9 cellular contexts compared by ENCODE assay signal in the genomic region with DNA sequence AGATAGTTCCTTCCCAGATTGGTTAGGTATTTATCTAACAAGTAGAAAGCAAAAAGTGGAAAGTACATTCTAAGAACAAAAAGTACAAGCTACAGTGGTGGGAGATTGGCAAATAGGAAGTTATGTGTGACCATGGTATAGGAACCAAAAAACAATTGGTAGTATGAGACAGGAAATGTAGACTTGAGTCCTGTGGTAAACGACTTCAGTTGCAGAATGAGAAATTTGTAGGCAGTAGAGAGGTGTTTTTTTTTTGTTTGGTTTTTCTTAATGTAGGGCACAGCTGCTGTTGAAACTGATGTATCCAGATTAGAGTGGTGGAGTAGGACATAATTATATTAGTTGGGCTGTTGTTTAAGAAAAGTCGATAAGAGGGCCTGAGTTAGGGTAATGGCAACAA.
A peak's percentile ranks its signal among the peaks of the same experiment; 100 is the strongest.
DNase-seq lines count a peak whose midpoint lies in the region; ATAC-seq, FAIRE-seq and TF ChIP-seq lines count a peak whose summit lies in the region.
"Had no signal": no experiment of that assay in that cellular context is flagged by ENCODE, and none has a peak within 500 bp of the region (broad histone marks: within the 10 kb centered on the region; RNA-seq: fewer than 3 reads in every experiment).

No MANE protein-coding gene starts in this region.

- H3K27ac Mint-ChIP-seq in activated T-helper 1 cell treated with anti-CD3 and anti-CD28 coated beads, Interleukin-12 subunit alpha, Interleukin-12 subunit beta, Interleukin-2, Interleukin-4 antibody, amounts not matched to agents 30 ng/mL and 10 ng/mL and 1 ng/mL, durations not matched to agents 14 hours and 24 hours and 36 hours = peak overlapping the region; percentile 86

- CTCF ChIA-PET in HepG2 (lab: Yijun Ruan, JAX; ENCODE audit: low intra/inter-chr PET ratio, low total read pairs) = no interaction called here
- CTCF ChIA-PET in HEK293T (lab: Yijun Ruan, JAX) = no interaction called here

- TF ChIP-seq POLR2A in right lobe of liver (IDR thresholded peaks at IDR 0.05) (peak; percentile 16), HepG2 (IDR thresholded peaks at IDR 0.05; ENCODE audit: insufficient read depth in 1 of 2, low read depth in 2 of 2, low read length in 2 of 2) (no peak)

- peaks cover 32% of the 10 kb centered on the region for H3K4me1 Mint-ChIP-seq in activated T-helper 1 cell treated with anti-CD3 and anti-CD28 coated beads, Interleukin-12 subunit alpha, Interleukin-12 subunit beta, Interleukin-2, Interleukin-4 antibody, amounts not matched to agents 30 ng/mL and 10 ng/mL and 1 ng/mL, durations not matched to agents 14 hours and 24 hours and 36 hours (ENCODE audit: low read depth)

- TF ChIP-seq EP300 in HepG2 (IDR thresholded peaks at IDR 0.05; ENCODE audit: low read depth in 2 of 2, low read length in 2 of 2) (no peak), HepG2 (CRISPR knock-in tag; IDR thresholded peaks at IDR 0.05; ENCODE audit: borderline replicate concordance) (no peak)

- H2BK12ac ChIP-seq in mesenchymal stem cell (ENCODE audit: low read length in 2 of 2) = no peak overlapping the region

- no peak overlapping the region for H2AK5ac ChIP-seq in mesenchymal stem cell (ENCODE audit: low read length, severe bottlenecking)

- H2AFZ ChIP-seq in HepG2 (ENCODE audit: low read length) (no peak overlapping the region), mesenchymal stem cell (ENCODE audit: low read depth, low read length) (no peak overlapping the region)

- H3K27me3 ChIP-seq in right lobe of liver = no peaks in the 10 kb centered on the region
- H3K27me3 ChIP-seq in HepG2 (ENCODE audit: control insufficient read depth in 1 of 2, insufficient read depth in 2 of 2, low read length in 2 of 2) = no peaks in the 10 kb centered on the region
- H3K27me3 ChIP-seq in mesenchymal stem cell (ENCODE audit: control insufficient read depth in 1 of 2, insufficient read depth in 1 of 2, low read length in 2 of 2) = no peaks in the 10 kb centered on the region

- H3K9me3 ChIP-seq in right lobe of liver = no peaks in the 10 kb centered on the region
- H3K9me3 ChIP-seq in HepG2 (ENCODE audit: low read length) = no peaks in the 10 kb centered on the region
- H3K9me3 ChIP-seq in mesenchymal stem cell (ENCODE audit: control insufficient read depth, low read length) = no peaks in the 10 kb centered on the region

- H3K9ac ChIP-seq in HepG2 (ENCODE audit: insufficient read depth, low read depth, low read length) = no peak overlapping the region
- no peak overlapping the region for H3K9ac ChIP-seq in mesenchymal stem cell (ENCODE audit: low read length)

- H4K91ac ChIP-seq in mesenchymal stem cell (ENCODE audit: low read length) = no peak overlapping the region

- intact Hi-C loops in right lobe of liver (cut with DNase I) = no loop called here
- intact Hi-C loops in HepG2 (cut with micrococcal nuclease; ENCODE audit: unreplicated experiment) = no loop called here
- intact Hi-C loops in activated T-helper 1 cell treated with anti-CD3 and anti-CD28 coated beads, Interleukin-12 subunit alpha, Interleukin-12 subunit beta, Interleukin-2, Interleukin-4 antibody, amounts not matched to agents 30 ng/mL and 10 ng/mL and 1 ng/mL, durations not matched to agents 14 hours and 24 hours and 36 hours (cut with micrococcal nuclease) = loop anchor here (1.0 to 2.0 kb wide), 7 partner anchors 39 to 422 kb away; partner anchors contain the start of gene CCNH

- no TSS peak for BruUV-seq in HepG2 (replicated peaks; lab: Mats Ljungman, UMichigan)

- TF ChIP-seq RAD21 in HepG2 (CRISPR knock-in tag; IDR thresholded peaks at IDR 0.05) = no peak

- H4K20me1 ChIP-seq in HepG2 (ENCODE audit: insufficient read depth, low read length) = no peaks in the 10 kb centered on the region

- H3K36me3 ChIP-seq in right lobe of liver (peaks cover 0 to 22% (median 3%) of the 10 kb centered on the region in 4 donors), HepG2 (replicated peaks in 1 of 2; ENCODE audit: control insufficient read depth in 1 of 2, insufficient read depth in 2 of 2, low read length in 2 of 2) (peaks cover 0 to 17% of the 10 kb centered on the region in 2 experiments; a peak in 4 of 5 replicates), mesenchymal stem cell (ENCODE audit: control insufficient read depth in 1 of 2, insufficient read depth in 2 of 2, low read depth in 1 of 2, low read length in 2 of 2) (peaks cover 10 to 93% of the 10 kb centered on the region in 2 experiments)

- no peak for TF ChIP-seq CTCF in right lobe of liver (IDR thresholded peaks at IDR 0.05)
- TF ChIP-seq CTCF in HepG2 (CRISPR knock-in tag; IDR thresholded peaks at IDR 0.05) = no peak

- no peak overlapping the region for H3K4ac ChIP-seq in mesenchymal stem cell (ENCODE audit: low read depth in 1 of 2, low read length in 2 of 2)

- DNase-seq in right lobe of liver (no peak), HepG2 (ENCODE audit: low spot score) (no peak), HEK293T (ENCODE audit: extremely low spot score) (no peak), glomerular visceral epithelial cell (ENCODE audit: extremely low spot score) (no peak), NCI-H69 (lab: John Stamatoyannopoulos, UW) (no peak), mesenchymal stem cell (no peak)
- DNase-seq in activated T-helper 1 cell treated with anti-CD3 and anti-CD28 coated beads, Interleukin-12 subunit alpha, Interleukin-12 subunit beta, Interleukin-2, Interleukin-4 antibody, amounts not matched to agents 30 ng/mL and 10 ng/mL and 1 ng/mL, durations not matched to agents 14 hours and 24 hours and 36 hours (ENCODE audit: low spot score) = no peak

- H3K14ac ChIP-seq in mesenchymal stem cell (ENCODE audit: low read length in 2 of 2) = no peak overlapping the region

- no peak overlapping the region for H3K4me2 ChIP-seq in HepG2 (ENCODE audit: low read depth, low read length)
- H3K4me2 ChIP-seq in mesenchymal stem cell (ENCODE audit: low read length, poor library complexity, severe bottlenecking) = no peak overlapping the region

- H3K79me1 ChIP-seq in mesenchymal stem cell (replicated peaks; ENCODE audit: low read length, poor library complexity, severe bottlenecking) = peaks cover 6% of the 10 kb centered on the region

- no peak for FAIRE-seq in HepG2 (lab: Jason Lieb, UNC)
- FAIRE-seq: islet of Langerhans had no signal

- peaks cover 17% of the 10 kb centered on the region for H3K9me3 Mint-ChIP-seq in activated T-helper 1 cell treated with anti-CD3 and anti-CD28 coated beads, Interleukin-12 subunit alpha, Interleukin-12 subunit beta, Interleukin-2, Interleukin-4 antibody, amounts not matched to agents 30 ng/mL and 10 ng/mL and 1 ng/mL, durations not matched to agents 14 hours and 24 hours and 36 hours

- H3K4me3 ChIP-seq in right lobe of liver (no peak overlapping the region), HepG2 (replicated peaks in 1 of 3; ENCODE audit: insufficient read depth in 1 of 3, low read depth in 2 of 3, low read length in 3 of 3) (no peak overlapping the region), mesenchymal stem cell (ENCODE audit: insufficient read depth in 1 of 2, low read depth in 1 of 2, low read length in 2 of 2) (no peak overlapping the region)

- H2BK15ac ChIP-seq in mesenchymal stem cell (ENCODE audit: low read depth, poor library complexity, severe bottlenecking) = no peak overlapping the region

- H3K18ac ChIP-seq in mesenchymal stem cell (ENCODE audit: low read depth in 1 of 2, low read length in 2 of 2) = no peak overlapping the region

- no peak overlapping the region for H4K8ac ChIP-seq in mesenchymal stem cell (ENCODE audit: low read length)

- no peak overlapping the region for H2BK120ac ChIP-seq in mesenchymal stem cell (ENCODE audit: low read depth, low read length)

- H3K79me2 ChIP-seq in HepG2 (ENCODE audit: insufficient read depth, low read length) = no peaks in the 10 kb centered on the region

- ATAC-seq in right lobe of liver = peak; percentile 37 to 61 (median 52)
- ATAC-seq in HepG2 = no peak
- ATAC-seq in HG03103 (IDR thresholded peaks at IDR 0.05; ENCODE audit: low read depth, unreplicated experiment) = peak; percentile 99

- no peak overlapping the region for H3K23ac ChIP-seq in mesenchymal stem cell (ENCODE audit: low read length in 2 of 2)

- no peak overlapping the region for H2BK5ac ChIP-seq in mesenchymal stem cell (ENCODE audit: low read depth, low read length, poor library complexity, severe bottlenecking)

- H3K4me1 ChIP-seq in right lobe of liver (no peaks in the 10 kb centered on the region), HepG2 (ENCODE audit: insufficient read depth, low read length) (no peaks in the 10 kb centered on the region), mesenchymal stem cell (ENCODE audit: control insufficient read depth, insufficient read depth, low read depth, low read length) (no peaks in the 10 kb centered on the region)

- H3K27ac ChIP-seq in right lobe of liver (no peak overlapping the region), HepG2 (ENCODE audit: extremely low read length, insufficient read depth, low read length) (no peak overlapping the region), mesenchymal stem cell (ENCODE audit: low read length, poor library complexity, severe bottlenecking) (no peak overlapping the region)

- POLR2A ChIA-PET in HepG2 (lab: Yijun Ruan, JAX) (no interaction called here), HEK293T (lab: Yijun Ruan, JAX) (no interaction called here)

- no peaks in the 10 kb centered on the region for H3K27me3 Mint-ChIP-seq in activated T-helper 1 cell treated with anti-CD3 and anti-CD28 coated beads, Interleukin-12 subunit alpha, Interleukin-12 subunit beta, Interleukin-2, Interleukin-4 antibody, amounts not matched to agents 30 ng/mL and 10 ng/mL and 1 ng/mL, durations not matched to agents 14 hours and 24 hours and 36 hours (ENCODE audit: insufficient read depth)

- 50% methylated on average over 2 of the region's 2 CpGs for WGBS in right lobe of liver (ENCODE audit: insufficient coverage, low coverage, low lambda C conversion rate, missing lambda C conversion rate)
- 89% methylated on average over 2 of the region's 2 CpGs for WGBS in HepG2 (ENCODE audit: low lambda C conversion rate)
- 89% methylated on average over 2 of the region's 2 CpGs for whole genome bisulfite sequencing in mesenchymal stem cell

- in situ Hi-C loops in HepG2 (cut with HindIII; ENCODE audit: extremely low pct_ligation_motif_present, low pct_unique_long_range_greater_than_20kb) = no loop called here

- peaks cover 37% of the 10 kb centered on the region for H3K36me3 Mint-ChIP-seq in activated T-helper 1 cell treated with anti-CD3 and anti-CD28 coated beads, Interleukin-12 subunit alpha, Interleukin-12 subunit beta, Interleukin-2, Interleukin-4 antibody, amounts not matched to agents 30 ng/mL and 10 ng/mL and 1 ng/mL, durations not matched to agents 14 hours and 24 hours and 36 hours (ENCODE audit: low read depth)

- peak overlapping the region; percentile 70 for H3K4me3 Mint-ChIP-seq in activated T-helper 1 cell treated with anti-CD3 and anti-CD28 coated beads, Interleukin-12 subunit alpha, Interleukin-12 subunit beta, Interleukin-2, Interleukin-4 antibody, amounts not matched to agents 30 ng/mL and 10 ng/mL and 1 ng/mL, durations not matched to agents 14 hours and 24 hours and 36 hours

TF ChIP-seq in HepG2, 621 proteins besides CTCF, POLR2A, EP300 and RAD21:
- no peak for TF ChIP-seq SIX1 (CRISPR knock-in tag; IDR thresholded peaks at IDR 0.05; ENCODE audit: borderline replicate concordance)
- no peak for TF ChIP-seq ZNF7 (CRISPR knock-in tag; IDR thresholded peaks at IDR 0.05)

TF ChIP-seq in HEK293T, 16 proteins besides CTCF, POLR2A, EP300 and RAD21 (continues in another document):
- TF ChIP-seq L3MBTL2 (conservative IDR thresholded peaks at IDR 0.05) (no peak), BHLHE40 (IDR thresholded peaks at IDR 0.05; ENCODE audit: borderline replicate concordance) (no peak), NFRKB (IDR thresholded peaks at IDR 0.05) (no peak)
